Comparison of ENCODE assay signal across 14 cellular contexts in the genomic region with DNA sequence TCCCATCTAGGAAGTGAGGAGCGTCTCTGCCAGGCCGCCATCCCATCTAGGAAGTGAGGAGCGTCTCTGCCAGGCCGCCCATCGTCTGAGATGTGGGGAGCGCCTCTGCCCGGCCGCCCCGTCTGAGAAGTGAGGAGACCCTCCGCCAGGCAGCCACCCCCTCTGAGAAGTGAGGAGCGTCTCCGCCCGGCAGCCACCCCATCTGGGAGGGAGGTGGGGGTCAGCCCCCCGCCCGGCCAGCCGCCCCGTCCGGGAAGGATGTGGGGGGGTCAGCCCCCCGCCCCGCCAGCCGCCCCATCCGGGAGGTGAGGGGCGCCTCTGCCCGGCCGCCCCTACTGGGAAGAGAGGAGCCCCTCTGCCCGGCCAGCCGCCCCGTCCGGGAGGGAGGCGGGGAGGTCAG. TPM values are rescaled to one million over a fixed set of nuclear protein-coding genes. Genes with fewer than 3 reads are reported as not detected.
"Had no signal": no experiment of that assay in that cellular context is flagged by ENCODE, and none has a peak within 500 bp of the region (broad histone marks: within the 10 kb centered on the region; RNA-seq: fewer than 3 reads in every experiment).

No MANE protein-coding gene starts in this region.

RNA-seq across cellular contexts. Expression of gene ADIPOQ, which starts 31.3 kb away (rescaled TPM):
- total RNA-seq: activated B cell treated with CpG ODN at 0.5 μM for 24 hours; activated CD4-positive, alpha-beta memory T cell treated with anti-CD3 and anti-CD28 coated beads for 36 hours; activated CD4-positive, alpha-beta memory T cell treated with anti-CD3 and anti-CD28 coated beads, Interleukin-2, amount 10 ng/mL, durations not matched to agents 7 days and 5 days; activated CD4-positive, alpha-beta T cell treated with anti-CD3 and anti-CD28 coated beads for 36 hours; activated CD4-positive, alpha-beta T cell treated with anti-CD3 and anti-CD28 coated beads, Interleukin-2, amount 10 ng/mL, durations not matched to agents 7 days and 5 days; activated CD8-positive, alpha-beta memory T cell treated with anti-CD3 and anti-CD28 coated beads for 36 hours; activated CD8-positive, alpha-beta memory T cell treated with anti-CD3 and anti-CD28 coated beads, Interleukin-2, amount 10 ng/mL, durations not matched to agents 7 days and 5 days; activated CD8-positive, alpha-beta T cell treated with anti-CD3 and anti-CD28 coated beads for 36 hours; activated CD8-positive, alpha-beta T cell treated with anti-CD3 and anti-CD28 coated beads, Interleukin-2, amount 10 ng/mL, durations not matched to agents 7 days and 5 days; T-cell; T-helper 1 cell treated with Interleukin-12 subunit alpha and Interleukin-12 subunit beta and Interleukin-4 antibody, amounts not matched to agents 30 ng/mL and 1 ng/mL, for 36 hours; T-helper 17 cell; T-helper 2 cell treated with Interferon-gamma antibody and Interleukin-4, amounts not matched to agents 100 ng/mL and 5 ng/mL, for 36 hours; WTC11 had no signal
